In genomic region chr10:100350914-100351485, GRCh38 we compare ENCODE assay signal across 12 cellular contexts. TPM values are rescaled to one million over a fixed set of nuclear protein-coding genes. Genes with fewer than 3 reads are reported as not detected.
DNase-seq lines count a peak whose midpoint lies in the region; ATAC-seq and TF ChIP-seq lines count a peak whose summit lies in the region.
"Had no signal": no experiment of that assay in that cellular context is flagged by ENCODE, and none has a peak within 500 bp of the region (broad histone marks: within the 10 kb centered on the region; RNA-seq: fewer than 3 reads in every experiment).

No MANE protein-coding gene starts in this region.

- H3K27ac ChIP-seq in AG04450 (ENCODE audit: low read depth, low read length) (peak overlapping the region; percentile 21), KOPT-K1 (ENCODE audit: low read depth, low read length, poor library complexity, severe bottlenecking) (peak overlapping the region; percentile 97), caudate nucleus (ENCODE audit: low read depth, low read length) (peak overlapping the region; percentile 85), mesendoderm (ENCODE audit: low read depth, low read length) (peak overlapping the region; percentile 45)
- H3K27ac ChIP-seq: GM23248 had no signal

- no peak for DNase-seq in AG04450 (ENCODE audit: low read depth, low spot score)
- DNase-seq in caudate nucleus (lab: John Stamatoyannopoulos, UW) = peak in 4 of 61 donors; percentile 16 to 46 (median 24)
- peak; percentile 57 for DNase-seq in mesendoderm
- no peak for DNase-seq in NCI-H446 (lab: John Stamatoyannopoulos, UW)
- no peak for DNase-seq in NCI-H524 treated with DMSO at 0.1 percent for 48 hours (lab: John Stamatoyannopoulos, UW)
- DNase-seq in lower leg skin (ENCODE audit: low spot score in 2 of 2) = no peak
- DNase-seq: activated CD4-positive, alpha-beta T cell treated with anti-CD3 and anti-CD28 coated beads, Interleukin-2, amount 50 U/mL, for 1 hour; GM23248; NCI-H146; posterior cingulate gyrus had no signal

- H4K8ac ChIP-seq in mesendoderm (ENCODE audit: low read depth, low read length) = no peak overlapping the region

- no peak overlapping the region for H4K5ac ChIP-seq in mesendoderm (ENCODE audit: low read length)

- H3K9me3 ChIP-seq in AG04450 (ENCODE audit: control insufficient read depth, insufficient read depth, low read length) (no peaks in the 10 kb centered on the region; the same call in 1 of the 2 replicates), KOPT-K1 (ENCODE audit: insufficient read depth, low read length, poor library complexity, severe bottlenecking) (no peaks in the 10 kb centered on the region)

- TF ChIP-seq CTCF in AG04450 (IDR thresholded peaks at IDR 0.05; ENCODE audit: low read depth, low read length) (no peak), lower leg skin (IDR thresholded peaks at IDR 0.05) (no peak)

- H3K4me1 ChIP-seq in mesendoderm (ENCODE audit: control insufficient read depth, low read depth, low read length) = peaks cover 24% of the 10 kb centered on the region

- H3K18ac ChIP-seq in mesendoderm (ENCODE audit: low read length) = no peak overlapping the region

- no peak overlapping the region for H2AK5ac ChIP-seq in mesendoderm (ENCODE audit: low read length)

- no peak overlapping the region for H3K4ac ChIP-seq in mesendoderm (ENCODE audit: low read depth, low read length)

- H3K27me3 ChIP-seq in AG04450 (ENCODE audit: control insufficient read depth, insufficient read depth, low read length) = no peaks in the 10 kb centered on the region
- H3K27me3 ChIP-seq in mesendoderm (ENCODE audit: insufficient read depth, low read length, poor library complexity) = no peaks in the 10 kb centered on the region

- no peak overlapping the region for H2BK15ac ChIP-seq in mesendoderm (replicated peaks; ENCODE audit: low read depth)

- ATAC-seq in HG02981 (IDR thresholded peaks at IDR 0.05; ENCODE audit: unreplicated experiment) = no peak

- H3K36me3 ChIP-seq in KOPT-K1 (ENCODE audit: insufficient read depth, low read length) (peaks cover 87% of the 10 kb centered on the region), mesendoderm (ENCODE audit: control insufficient read depth, insufficient read depth, low read length) (peaks cover 47% of the 10 kb centered on the region)

- H3K4me2 ChIP-seq in mesendoderm (ENCODE audit: low read length) = peak overlapping the region; percentile 96

- H3K4me3 ChIP-seq in AG04450 (ENCODE audit: low read depth, low read length) (peak overlapping the region; percentile 86; the same call in 1 of the 2 replicates), mesendoderm (ENCODE audit: low read length) (no peak overlapping the region), lower leg skin (ENCODE audit: low read depth, poor library complexity, severe bottlenecking) (no peak overlapping the region)
- H3K4me3 ChIP-seq: GM23248 had no signal

- intact Hi-C loops in lower leg skin (cut with DNase I; ENCODE audit: low total_unique reads) = no loop called here

- no peak overlapping the region for H2BK120ac ChIP-seq in mesendoderm (ENCODE audit: low read depth, low read length)

- CTCF ChIA-PET in AG04450 (lab: Charles Lee) = interaction anchor here (0.9 to 16.3 kb wide), 2 partner anchors 80 to 168 kb away, joined by 3 to 381 read pairs; no protein-coding TSS in a partner anchor

- no peak overlapping the region for H3K23ac ChIP-seq in mesendoderm (ENCODE audit: low read length)

- H3K56ac ChIP-seq in mesendoderm (ENCODE audit: low read length) = peak overlapping the region; percentile 99

- H3K79me2 ChIP-seq in mesendoderm (ENCODE audit: control insufficient read depth, insufficient read depth, low read length) = peaks cover 73% of the 10 kb centered on the region

- POLR2A ChIA-PET in AG04450 (lab: Yijun Ruan, JAX) = interaction anchor here (1.2 kb wide), 1 partner anchor 23 kb away, joined by 4 read pairs; no protein-coding TSS in a partner anchor

- H3K79me1 ChIP-seq in mesendoderm (ENCODE audit: low read length) = peaks cover 33% of the 10 kb centered on the region

- peak overlapping the region; percentile 99 for H3K9ac ChIP-seq in mesendoderm (ENCODE audit: low read length)
- H3K9ac ChIP-seq: GM23248 had no signal

- no CpG with 5 or more reads among the region's 5 CpGs for WGBS in mesendoderm (ENCODE audit: extremely low coverage, insufficient coverage, low lambda C conversion rate)
- 89 to 91% methylated on average over 5 of the region's 5 CpGs for WGBS in lower leg skin, 2 donors

- TF ChIP-seq POLR2A in lower leg skin (IDR thresholded peaks at IDR 0.05) = no peak

- no peak overlapping the region for H2BK5ac ChIP-seq in mesendoderm (ENCODE audit: low read length)

RNA-seq across cellular contexts. Expression of gene SCD, which starts 4.0 kb away (rescaled TPM):
- polyA plus RNA-seq in AG04450 (2011; rRNA removed) = 133 and 148 TPM in 2 replicates
- 181 and 190 TPM in 2 replicates for polyA minus RNA-seq in AG04450 (2011; rRNA and poly(A)+ RNA removed)
- 565 TPM for polyA plus RNA-seq in mesendoderm (2013, experiment 1 of 2)
- polyA plus RNA-seq in mesendoderm (2013, experiment 2 of 2) = 558 TPM
- 10 to 100 TPM; 23.8 to 56.7 (median 32.3) TPM for total RNA-seq in lower leg skin

RNA-seq across cellular contexts. Expression of gene PKD2L1, which starts 21.0 kb away (rescaled TPM):
- not detected in 2 replicates for polyA plus RNA-seq in AG04450 (2011; rRNA removed)
- polyA minus RNA-seq in AG04450 (2011; rRNA and poly(A)+ RNA removed) = not detected in 2 replicates
- polyA plus RNA-seq in mesendoderm (2013, experiment 1 of 2) = 0.04 TPM
- 0.07 TPM for polyA plus RNA-seq in mesendoderm (2013, experiment 2 of 2)
- not detected for total RNA-seq in lower leg skin
- total RNA-seq: GM23248 had no signal
- polyA plus RNA-seq: GM23248 had no signal

Comparison
In these comparisons a context has a peak if more than half of its experiments do, and no peak if none do; other contexts are left out.
1. H3K27ac ChIP-seq: peak in every context shown above with its lines; median percentile 97 in KOPT-K1; 85 in caudate nucleus; 45 in mesendoderm; 21 in AG04450.